8 cellular contexts compared by ENCODE assay signal in genomic region chr15:32718822-32719716, GRCh38. TPM values are rescaled to one million over a fixed set of nuclear protein-coding genes. Genes with fewer than 3 reads are reported as not detected.
DNase-seq lines count a peak whose midpoint lies in the region; ATAC-seq and TF ChIP-seq lines count a peak whose summit lies in the region.

No MANE protein-coding gene starts in this region.

- H3K9me3 ChIP-seq in SK-N-SH (no peaks in the 10 kb centered on the region), trophoblast cell (ENCODE audit: insufficient read depth, low read depth, low read length) (no peaks in the 10 kb centered on the region)

- no peak overlapping the region for H4K8ac ChIP-seq in trophoblast cell (ENCODE audit: low read depth, low read length)

- H3K4me2 ChIP-seq in SK-N-SH: peak overlapping the region; percentile 95
- H3K4me2 ChIP-seq in trophoblast cell (ENCODE audit: low read length): peak overlapping the region; percentile 91

- H2AK5ac ChIP-seq in trophoblast cell (ENCODE audit: low read length): no peak overlapping the region

- H3K23ac ChIP-seq in trophoblast cell (ENCODE audit: low read length): no peak overlapping the region

- DNase-seq in EL (peak; percentile 46), SK-N-SH (peak; percentile 69), fibroblast of pulmonary artery (ENCODE audit: low read depth) (no peak), trophoblast cell (no peak), COLO829 (ENCODE audit: low spot score) (no peak), GF-D8 (lab: John Stamatoyannopoulos, UW) (no peak)
- no peak for DNase-seq in activated effector memory CD4-positive, alpha-beta T cell treated with Interleukin-2 at 50 U/mL for 16 hours

- H3K27ac ChIP-seq in SK-N-SH (ENCODE audit: low read depth in 2 of 2, low read length in 1 of 2): peak overlapping the region in 1 of 2 experiments; percentile 69; a peak in 3 of 4 replicates
- H3K27ac ChIP-seq in trophoblast cell (ENCODE audit: low read depth, low read length): no peak overlapping the region

- H4K20me1 ChIP-seq in SK-N-SH (ENCODE audit: insufficient read depth): peaks cover 10% of the 10 kb centered on the region; the same call in 1 of the 2 replicates

- peak overlapping the region; percentile 61 to 70 for H3K4me3 ChIP-seq in SK-N-SH (ENCODE audit: low read depth in 2 of 2, low read length in 1 of 2)
- peak overlapping the region; percentile 51 for H3K4me3 ChIP-seq in fibroblast of pulmonary artery (replicated peaks; ENCODE audit: low read depth, low read length)
- peak overlapping the region; percentile 59 for H3K4me3 ChIP-seq in trophoblast cell (ENCODE audit: low read depth, low read length)

- H3K79me2 ChIP-seq in SK-N-SH (ENCODE audit: insufficient read depth) (peaks cover 69% of the 10 kb centered on the region), trophoblast cell (ENCODE audit: control insufficient read depth, insufficient read depth, low read length, poor library complexity) (no peaks in the 10 kb centered on the region)

- CTCF ChIA-PET in SK-N-SH (lab: Yijun Ruan, JAX): interaction anchor here (0.6 to 1.2 kb wide), 4 partner anchors 8 to 275 kb away, joined by 3 to 4 read pairs (median 3); no protein-coding TSS in a partner anchor

- H4K12ac ChIP-seq in trophoblast cell (ENCODE audit: low read depth, low read length): no peak overlapping the region

- H3K4me1 ChIP-seq in SK-N-SH (ENCODE audit: control insufficient read depth in 1 of 2, insufficient read depth in 2 of 2, low read depth in 1 of 2, low read length in 1 of 2): peaks cover 0 to 11% of the 10 kb centered on the region in 2 experiments; a peak in 1 of 4 replicates
- H3K4me1 ChIP-seq in trophoblast cell (ENCODE audit: control insufficient read depth in 1 of 2, insufficient read depth in 2 of 2, low read length in 2 of 2): peaks cover 14 to 18% of the 10 kb centered on the region in 2 experiments

- H2BK5ac ChIP-seq in trophoblast cell (ENCODE audit: low read depth, low read length, poor library complexity): no peak overlapping the region

- H3F3A ChIP-seq in SK-N-SH (replicated peaks; ENCODE audit: insufficient read depth): peaks cover 57% of the 10 kb centered on the region

- TF ChIP-seq CTCF in SK-N-SH (IDR thresholded peaks at IDR 0.05): no peak
- TF ChIP-seq CTCF in fibroblast of pulmonary artery (IDR thresholded peaks at IDR 0.05; ENCODE audit: low read length, missing control alignments): no peak

- H3K14ac ChIP-seq in trophoblast cell (ENCODE audit: low read length): no peak overlapping the region

- H3K9ac ChIP-seq in SK-N-SH (peak overlapping the region; percentile 80), trophoblast cell (ENCODE audit: low read length) (no peak overlapping the region)

- H2BK12ac ChIP-seq in trophoblast cell (ENCODE audit: low read length): no peak overlapping the region

- ATAC-seq in GM18502 (IDR thresholded peaks at IDR 0.05; ENCODE audit: poor library complexity, unreplicated experiment): no peak

- H3K18ac ChIP-seq in trophoblast cell (ENCODE audit: low read length): no peak overlapping the region

- H4K91ac ChIP-seq in trophoblast cell (ENCODE audit: low read depth, low read length): no peak overlapping the region

- no peak for TF ChIP-seq RAD21 in SK-N-SH (IDR thresholded peaks at IDR 0.05; ENCODE audit: low read length)

- H3K27me3 ChIP-seq in SK-N-SH (ENCODE audit: insufficient read depth) (no peaks in the 10 kb centered on the region), trophoblast cell (ENCODE audit: insufficient read depth, low read length) (peaks cover 44% of the 10 kb centered on the region)

- no peaks in the 10 kb centered on the region for H3K79me1 ChIP-seq in trophoblast cell (ENCODE audit: low read length)

- no peak overlapping the region for H3K4ac ChIP-seq in trophoblast cell (ENCODE audit: low read depth, low read length)

- POLR2A ChIA-PET in SK-N-SH (lab: Yijun Ruan, JAX): no interaction called here

- H3K36me3 ChIP-seq in SK-N-SH (replicated peaks in 1 of 2; ENCODE audit: control insufficient read depth in 1 of 2, insufficient read depth in 2 of 2, low read length in 1 of 2): peaks cover 0 to 24% of the 10 kb centered on the region in 2 experiments
- H3K36me3 ChIP-seq in trophoblast cell (ENCODE audit: control insufficient read depth in 1 of 2, insufficient read depth in 2 of 2, low read length in 2 of 2): no peaks in the 10 kb centered on the region

- H2AFZ ChIP-seq in SK-N-SH (ENCODE audit: low read depth) (peak overlapping the region; percentile 53; the same call in 1 of the 2 replicates), trophoblast cell (ENCODE audit: insufficient read depth, low read length, poor library complexity) (no peak overlapping the region)

- H3K9me2 ChIP-seq in SK-N-SH: no peaks in the 10 kb centered on the region

- WGBS in SK-N-SH (ENCODE audit: low lambda C conversion rate): 6% methylated on average over 23 of the region's 70 CpGs
- WGBS in trophoblast cell (ENCODE audit: extremely low coverage, insufficient coverage, insufficient read length): no CpG with 5 or more reads among the region's 70 CpGs

- no peak for TF ChIP-seq EP300 in SK-N-SH (IDR thresholded peaks at IDR 0.05; ENCODE audit: borderline replicate concordance in 1 of 2, low read depth in 1 of 2, low read length in 1 of 2)

- H2BK120ac ChIP-seq in trophoblast cell (ENCODE audit: insufficient read depth, low read length, poor library complexity): no peak overlapping the region

TF ChIP-seq in SK-N-SH, 30 proteins besides CTCF, POLR2A, EP300 and RAD21:
- TF ChIP-seq TEAD4 (IDR thresholded peaks at IDR 0.05; ENCODE audit: borderline replicate concordance, insufficient read depth): 0 out of 2 replicates have a peak, but pooled peaks have one; percentile 13
- 0 out of 2 replicates have a peak, but pooled peaks have one; percentile 25 for TF ChIP-seq REST (IDR thresholded peaks at IDR 0.05; ENCODE audit: low read depth, low read length)
- TF ChIP-seq JUND (IDR thresholded peaks at IDR 0.05): no peak
TF ChIP-seq in SK-N-SH: peak in this region for 2.

RNA-seq across cellular contexts. Expression of gene GREM1, which starts 1.3 kb away (rescaled TPM):
- polyA plus RNA-seq in SK-N-SH (2012; rRNA removed): 23.9 and 46.4 TPM in 2 replicates
- polyA plus RNA-seq in SK-N-SH (2012; cell fraction: cytosol; rRNA removed): 44.0 and 44.4 TPM in 2 replicates
- polyA plus RNA-seq in SK-N-SH (2012; cell fraction: nucleus; rRNA removed): 9.8 and 32.2 TPM in 2 replicates
- polyA plus RNA-seq in trophoblast cell (2013): 0.27 and 0.29 TPM in 2 replicates

Comparison
In these comparisons a context has a peak if more than half of its experiments do, and no peak if none do; other contexts are left out.
1. DNase-seq: peak in EL (single experiment) and SK-N-SH (single experiment); none in fibroblast of pulmonary artery (single experiment), trophoblast cell (0 of 2), COLO829 (single experiment), activated effector memory CD4-positive, alpha-beta T cell treated with Interleukin-2 at 50 U/mL for 16 hours (single experiment) and GF-D8 (single experiment).
2. Peak in every context shown above with its lines, with median percentiles within 50 percentile points of each other: H3K4me3 ChIP-seq.